1 cellular context compared by ENCODE assay signal in genomic region chr10:127740596-127740995, GRCh38.
TF ChIP-seq lines count a peak whose summit lies in the region.

No MANE protein-coding gene starts in this region.

TF ChIP-seq in HEK293, 187 proteins besides CTCF, POLR2A, EP300 and RAD21:
- TF ChIP-seq ZNF398 (tag by site-specific recombination; IDR thresholded peaks at IDR 0.05) = peak; percentile 80
- TF ChIP-seq, protein P1, sequence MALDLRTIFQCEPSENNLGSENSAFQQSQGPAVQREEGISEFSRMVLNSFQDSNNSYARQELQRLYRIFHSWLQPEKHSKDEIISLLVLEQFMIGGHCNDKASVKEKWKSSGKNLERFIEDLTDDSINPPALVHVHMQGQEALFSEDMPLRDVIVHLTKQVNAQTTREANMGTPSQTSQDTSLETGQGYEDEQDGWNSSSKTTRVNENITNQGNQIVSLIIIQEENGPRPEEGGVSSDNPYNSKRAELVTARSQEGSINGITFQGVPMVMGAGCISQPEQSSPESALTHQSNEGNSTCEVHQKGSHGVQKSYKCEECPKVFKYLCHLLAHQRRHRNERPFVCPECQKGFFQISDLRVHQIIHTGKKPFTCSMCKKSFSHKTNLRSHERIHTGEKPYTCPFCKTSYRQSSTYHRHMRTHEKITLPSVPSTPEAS (tag by site-specific recombination; IDR thresholded peaks at IDR 0.05) = peak; percentile 57; the same call in 1 of the 2 replicates
- TF ChIP-seq OVOL3 (tag by site-specific recombination; IDR thresholded peaks at IDR 0.05) = no peak
- TF ChIP-seq ZNF768 (tag by site-specific recombination; IDR thresholded peaks at IDR 0.05) = no peak
- TF ChIP-seq ZBTB48 (tag by site-specific recombination; IDR thresholded peaks at IDR 0.05) = peak; percentile 77
